23 cellular contexts compared by ENCODE assay signal in the genomic region with DNA sequence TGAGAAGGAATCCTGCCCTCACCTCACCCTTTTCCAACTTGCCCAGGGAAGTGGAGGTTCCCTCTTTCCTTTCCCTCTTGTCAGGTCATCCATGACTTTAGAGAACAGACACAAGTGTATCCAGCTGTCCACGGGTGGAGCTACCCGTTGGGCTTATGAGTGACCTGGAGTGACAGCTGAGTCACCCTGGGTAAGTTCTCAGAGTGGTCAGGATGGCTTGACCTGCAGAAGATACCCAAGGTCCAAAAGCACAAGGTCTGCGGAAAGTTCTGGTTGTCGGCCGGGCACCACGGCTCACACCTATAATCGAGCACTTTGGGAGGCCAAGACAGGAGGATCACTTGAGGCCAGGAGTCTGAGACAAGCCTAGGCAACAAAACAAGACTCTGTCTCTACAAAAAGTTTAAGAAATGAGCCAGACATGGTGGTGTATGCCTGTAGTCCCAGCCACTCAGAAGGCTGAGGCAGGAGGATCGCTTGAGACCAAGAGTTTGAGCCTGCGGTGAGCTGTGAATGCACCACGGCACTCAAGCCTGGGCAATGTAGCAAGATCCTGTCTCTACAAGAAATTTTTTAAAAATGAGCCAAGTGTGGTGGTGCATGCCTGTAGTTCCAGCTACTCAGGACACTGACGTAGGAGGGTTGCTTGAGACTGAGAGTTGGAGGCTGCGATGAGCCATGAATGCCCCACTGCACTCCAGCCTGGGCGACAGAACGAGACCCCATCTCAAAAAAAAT. TPM values are rescaled to one million over a fixed set of nuclear protein-coding genes. Genes with fewer than 3 reads are reported as not detected.
A peak's percentile ranks its signal among the peaks of the same experiment; 100 is the strongest.
DNase-seq lines count a peak whose midpoint lies in the region; ATAC-seq, FAIRE-seq and TF ChIP-seq lines count a peak whose summit lies in the region.
"Had no signal": no experiment of that assay in that cellular context is flagged by ENCODE, and none has a peak within 500 bp of the region (broad histone marks: within the 10 kb centered on the region; RNA-seq: fewer than 3 reads in every experiment).

No MANE protein-coding gene starts in this region.

- BruUV-seq in Caco-2 (replicated peaks; lab: Mats Ljungman, UMichigan) (TSS peak; percentile 88), HCT116 (replicated peaks; lab: Mats Ljungman, UMichigan) (TSS peak; percentile 87), K562 (replicated peaks; lab: Mats Ljungman, UMichigan) (TSS peak; percentile 84)

- no peak overlapping the region for H3K4ac ChIP-seq in trophoblast cell (ENCODE audit: low read depth, low read length)

- no peak overlapping the region for H2BK12ac ChIP-seq in trophoblast cell (ENCODE audit: low read length)

- H2AK5ac ChIP-seq in trophoblast cell (ENCODE audit: low read length) = no peak overlapping the region

- no peak overlapping the region for H3K14ac ChIP-seq in trophoblast cell (ENCODE audit: low read length)

- no peak overlapping the region for H4K8ac ChIP-seq in trophoblast cell (ENCODE audit: low read depth, low read length)

- H3F3A ChIP-seq in SK-N-SH (replicated peaks; ENCODE audit: insufficient read depth) = no peaks in the 10 kb centered on the region

- TF ChIP-seq CTCF in Caco-2 (IDR thresholded peaks at IDR 0.05; ENCODE audit: insufficient read depth in 1 of 2, low read depth in 1 of 2, low read length in 1 of 2, severe bottlenecking in 1 of 2, unreplicated experiment in 1 of 2) = no peak
- TF ChIP-seq CTCF in HCT116 (IDR thresholded peaks at IDR 0.05 in 2 of 3, conservative IDR thresholded peaks at IDR 0.05 in 1 of 3; ENCODE audit: borderline replicate concordance in 1 of 3, insufficient read depth in 1 of 3, low read depth in 2 of 3, low read length in 2 of 3) = no peak
- no peak for TF ChIP-seq CTCF in K562 (IDR thresholded peaks at IDR 0.05 in 2 of 3, conservative IDR thresholded peaks at IDR 0.05 in 1 of 3; ENCODE audit: insufficient read depth in 2 of 3, low read depth in 1 of 3, low read length in 3 of 3)
- no peak for TF ChIP-seq CTCF in SK-N-SH (IDR thresholded peaks at IDR 0.05)

- POLR2A ChIA-PET in Caco-2 (lab: Charles Lee) (interaction anchor here (1.3 kb wide), 1 partner anchor 24 kb away, joined by 3 read pairs; a partner anchor contains a TSS), HCT116 (lab: Charles Lee) (no interaction called here), K562 (lab: Yijun Ruan, JAX) (interaction anchor here (0.7 kb wide), 1 partner anchor 14 kb away, joined by 3 read pairs; no protein-coding TSS in a partner anchor), SK-N-SH (lab: Yijun Ruan, JAX) (interaction anchor here (0.6 kb wide), 1 partner anchor 1818 kb away, joined by 3 read pairs; no protein-coding TSS in a partner anchor)

- H3K4me2 ChIP-seq in HCT116 (ENCODE audit: low read length) (no peak overlapping the region), K562 (ENCODE audit: insufficient read depth, low read length) (no peak overlapping the region), trophoblast cell (ENCODE audit: low read length) (no peak overlapping the region), SK-N-SH (no peak overlapping the region)

- no peaks in the 10 kb centered on the region for H3K9me3 ChIP-seq in Caco-2
- H3K9me3 ChIP-seq in HCT116 (ENCODE audit: control insufficient read depth in 1 of 2, insufficient read depth in 1 of 2, low read depth in 1 of 2, low read length in 2 of 2) = no peaks in the 10 kb centered on the region
- no peaks in the 10 kb centered on the region for H3K9me3 ChIP-seq in K562 (replicated peaks; ENCODE audit: control insufficient read depth, insufficient read depth, low read depth, low read length)
- peaks cover 4% of the 10 kb centered on the region for H3K9me3 ChIP-seq in trophoblast cell (ENCODE audit: insufficient read depth, low read depth, low read length)
- H3K9me3 ChIP-seq in SK-N-SH = no peaks in the 10 kb centered on the region
- H3K9me3 ChIP-seq: Peyer's patch had no signal

- H3K27ac ChIP-seq in HCT116 (ENCODE audit: low read depth, low read length) = no peak overlapping the region
- H3K27ac ChIP-seq in K562 (ENCODE audit: extremely low read depth, low read depth, low read length) = no peak overlapping the region
- no peak overlapping the region for H3K27ac ChIP-seq in trophoblast cell (ENCODE audit: low read depth, low read length)
- no peak overlapping the region for H3K27ac ChIP-seq in SK-N-SH (ENCODE audit: low read depth in 2 of 2, low read length in 1 of 2)
- H3K27ac ChIP-seq: SK-N-MC had no signal

- TF ChIP-seq POLR2A in HCT116 (IDR thresholded peaks at IDR 0.05; ENCODE audit: borderline replicate concordance, extremely low read depth, insufficient read depth, insufficient read length) (no peak), K562 (conservative IDR thresholded peaks at IDR 0.05) (no peak)

- TF ChIP-seq EP300 in K562 (IDR thresholded peaks at IDR 0.05; ENCODE audit: low read length) (no peak), SK-N-SH (IDR thresholded peaks at IDR 0.05; ENCODE audit: borderline replicate concordance in 1 of 2, low read depth in 1 of 2, low read length in 1 of 2) (no peak)

- peaks cover 4% of the 10 kb centered on the region for H3K9me1 ChIP-seq in K562 (ENCODE audit: control insufficient read depth, insufficient read depth, low read length)

- H3K23ac ChIP-seq in trophoblast cell (ENCODE audit: low read length) = no peak overlapping the region

- H3K4me3 Mint-ChIP-seq in Caco-2 (ENCODE audit: unreplicated experiment) = no peak overlapping the region
- H3K4me3 Mint-ChIP-seq: CD4-positive, CD25-positive, alpha-beta regulatory T cell; HFFc6; T-cell had no signal

- H2BK5ac ChIP-seq in trophoblast cell (ENCODE audit: low read depth, low read length, poor library complexity) = no peak overlapping the region

- H3K9me3 Mint-ChIP-seq in Caco-2 (ENCODE audit: unreplicated experiment) = no peaks in the 10 kb centered on the region
- H3K9me3 Mint-ChIP-seq: CD4-positive, CD25-positive, alpha-beta regulatory T cell; HFFc6; T-cell had no signal

- H3K79me2 ChIP-seq in HCT116 (ENCODE audit: insufficient read depth, low read length) (no peaks in the 10 kb centered on the region), K562 (ENCODE audit: control insufficient read depth, insufficient read depth, low read length) (no peaks in the 10 kb centered on the region), trophoblast cell (ENCODE audit: control insufficient read depth, insufficient read depth, low read length, poor library complexity) (no peaks in the 10 kb centered on the region), SK-N-SH (ENCODE audit: insufficient read depth) (no peaks in the 10 kb centered on the region)

- CTCF ChIA-PET in Caco-2 (lab: Charles Lee) = no interaction called here
- CTCF ChIA-PET in HCT116 (lab: Charles Lee) = no interaction called here
- CTCF ChIA-PET in K562 (lab: Yijun Ruan, JAX; ENCODE audit: low intra/inter-chr PET ratio) = no interaction called here
- CTCF ChIA-PET in SK-N-SH (lab: Yijun Ruan, JAX) = interaction anchor here (3.9 kb wide), 1 partner anchor 32 kb away, joined by 11 read pairs; no protein-coding TSS in a partner anchor

- peaks cover 28% of the 10 kb centered on the region for H3K4me1 ChIP-seq in Caco-2
- no peaks in the 10 kb centered on the region for H3K4me1 ChIP-seq in HCT116 (ENCODE audit: control insufficient read depth in 1 of 2, insufficient read depth in 2 of 2, low read length in 2 of 2)
- peaks cover 0 to 3% of the 10 kb centered on the region in 2 experiments; a peak in 1 of 5 replicates for H3K4me1 ChIP-seq in K562 (replicated peaks in 1 of 2; ENCODE audit: control insufficient read depth in 2 of 2, insufficient read depth in 2 of 2, low read length in 2 of 2)
- H3K4me1 ChIP-seq in trophoblast cell (ENCODE audit: control insufficient read depth in 1 of 2, insufficient read depth in 2 of 2, low read length in 2 of 2) = peaks cover 0 to 4% of the 10 kb centered on the region in 2 experiments
- H3K4me1 ChIP-seq in SK-N-SH (ENCODE audit: control insufficient read depth in 1 of 2, insufficient read depth in 2 of 2, low read depth in 1 of 2, low read length in 1 of 2) = no peaks in the 10 kb centered on the region

- H4K12ac ChIP-seq in trophoblast cell (ENCODE audit: low read depth, low read length) = no peak overlapping the region

- H3K36me3 Mint-ChIP-seq in Caco-2 (ENCODE audit: insufficient read depth, unreplicated experiment) = peaks cover 24% of the 10 kb centered on the region

- no peak overlapping the region for H3K18ac ChIP-seq in trophoblast cell (ENCODE audit: low read length)

- WGBS in K562 (ENCODE audit: insufficient coverage, low coverage, missing lambda C conversion rate) = 87% methylated on average over 10 of the region's 14 CpGs
- WGBS in trophoblast cell (ENCODE audit: extremely low coverage, insufficient coverage, insufficient read length) = no CpG with 5 or more reads among the region's 14 CpGs
- WGBS in SK-N-SH (ENCODE audit: low lambda C conversion rate) = 90% methylated on average over 11 of the region's 14 CpGs

- no peaks in the 10 kb centered on the region for H4K20me1 ChIP-seq in HCT116 (ENCODE audit: insufficient read depth)
- H4K20me1 ChIP-seq in K562 (replicated peaks; ENCODE audit: control insufficient read depth, insufficient read depth, low read length) = no peaks in the 10 kb centered on the region
- H4K20me1 ChIP-seq in SK-N-SH (ENCODE audit: insufficient read depth) = no peaks in the 10 kb centered on the region

- H3K79me1 ChIP-seq in trophoblast cell (ENCODE audit: low read length) = no peaks in the 10 kb centered on the region

- no peak for FAIRE-seq in K562 (lab: Jason Lieb, UNC)
- FAIRE-seq: GM18507 had no signal

- no peak overlapping the region for H2BK120ac ChIP-seq in trophoblast cell (ENCODE audit: insufficient read depth, low read length, poor library complexity)

- H3K27me3 ChIP-seq in Caco-2 (replicated peaks; ENCODE audit: control insufficient read depth, insufficient read depth, low read length) (no peaks in the 10 kb centered on the region), HCT116 (ENCODE audit: insufficient read depth, low read length) (no peaks in the 10 kb centered on the region), K562 (ENCODE audit: control insufficient read depth in 2 of 2, insufficient read depth in 2 of 2, low read length in 2 of 2) (no peaks in the 10 kb centered on the region), trophoblast cell (ENCODE audit: insufficient read depth, low read length) (no peaks in the 10 kb centered on the region), SK-N-SH (ENCODE audit: insufficient read depth) (no peaks in the 10 kb centered on the region)
- H3K27me3 ChIP-seq: Peyer's patch had no signal

- H3K27ac Mint-ChIP-seq in Caco-2 (ENCODE audit: unreplicated experiment) = no peak overlapping the region
- H3K27ac Mint-ChIP-seq: HFFc6, T-cell had no signal

- H3K9me2 ChIP-seq in HCT116 (ENCODE audit: insufficient read depth) = no peaks in the 10 kb centered on the region
- H3K9me2 ChIP-seq in SK-N-SH = no peaks in the 10 kb centered on the region

- RAD21 ChIA-PET in HCT116 (lab: Charles Lee; ENCODE audit: low non-redundant PET in 1 of 2, low total read pairs in 2 of 2, uncharacterized antibody in 2 of 2, unreplicated experiment in 2 of 2) = no interaction called here

- ATAC-seq in HCT116 = no peak
- ATAC-seq in K562 = no peak
- ATAC-seq in HG03196 (IDR thresholded peaks at IDR 0.05; ENCODE audit: unreplicated experiment) = no peak
- ATAC-seq: Right ventricle myocardium inferior, T-cell had no signal

- H3K4me3 ChIP-seq in Caco-2 (ENCODE audit: low read depth, low read length) (no peak overlapping the region), HCT116 (replicated peaks in 1 of 2; ENCODE audit: low read depth in 1 of 2, low read length in 2 of 2) (no peak overlapping the region), K562 (no peak overlapping the region), trophoblast cell (ENCODE audit: low read depth, low read length) (no peak overlapping the region), SK-N-SH (ENCODE audit: low read depth in 2 of 2, low read length in 1 of 2) (no peak overlapping the region)
- H3K4me3 ChIP-seq: Peyer's patch, SK-N-MC had no signal

- H3K9ac ChIP-seq in HCT116 (ENCODE audit: low read length) = no peak overlapping the region
- no peak overlapping the region for H3K9ac ChIP-seq in K562 (ENCODE audit: insufficient read depth in 1 of 2, low read depth in 2 of 2, low read length in 2 of 2)
- no peak overlapping the region for H3K9ac ChIP-seq in trophoblast cell (ENCODE audit: low read length)
- H3K9ac ChIP-seq in SK-N-SH = no peak overlapping the region

- no peaks in the 10 kb centered on the region for H3K27me3 Mint-ChIP-seq in Caco-2 (ENCODE audit: insufficient read depth, unreplicated experiment)
- H3K27me3 Mint-ChIP-seq: CD4-positive, CD25-positive, alpha-beta regulatory T cell; T-cell had no signal

- H2AFZ ChIP-seq in HCT116 (ENCODE audit: low read depth, low read length, poor library complexity, severe bottlenecking) = no peak overlapping the region
- H2AFZ ChIP-seq in K562 (ENCODE audit: low read depth, low read length) = no peak overlapping the region
- no peak overlapping the region for H2AFZ ChIP-seq in trophoblast cell (ENCODE audit: insufficient read depth, low read length, poor library complexity)
- H2AFZ ChIP-seq in SK-N-SH (ENCODE audit: low read depth) = no peak overlapping the region

- DNase-seq in Caco-2 (no peak), HCT116 (ENCODE audit: low read depth, low spot score) (no peak), K562 (ENCODE audit: extremely low read depth in 1 of 4, low spot score in 3 of 4) (no peak), trophoblast cell (peak; percentile 46 to 72), OCI-M1 (lab: John Stamatoyannopoulos, UW) (no peak), SK-N-SH (no peak), amygdala (lab: John Stamatoyannopoulos, UW) (no peak)
- DNase-seq: CD4-positive, CD25-positive, alpha-beta regulatory T cell; DMS79; GOT3; HFFc6; MV-4-11; NCI-H1417; NCI-H2029; NCI-H2171; NCI-H446; T-cell had no signal

- intact Hi-C loops in Caco-2 (cut with micrococcal nuclease; ENCODE audit: unreplicated experiment) = no loop called here
- intact Hi-C loops in HCT116 (cut with micrococcal nuclease) = no loop called here
- intact Hi-C loops in K562 (cut with micrococcal nuclease) = no loop called here

- H3K36me3 ChIP-seq in Caco-2 (ENCODE audit: control insufficient read depth, insufficient read depth, low read length) = no peaks in the 10 kb centered on the region; the same call in 1 of the 2 replicates
- peaks cover 4% of the 10 kb centered on the region in 2 experiments; a peak in 3 of 4 replicates for H3K36me3 ChIP-seq in HCT116 (ENCODE audit: control insufficient read depth in 1 of 2, insufficient read depth in 2 of 2, low read length in 2 of 2)
- peaks cover 47% of the 10 kb centered on the region; the same call in 2 of the 3 replicates for H3K36me3 ChIP-seq in K562 (ENCODE audit: control insufficient read depth, insufficient read depth, low read length)
- peaks cover 59 to 62% of the 10 kb centered on the region in 2 experiments for H3K36me3 ChIP-seq in trophoblast cell (ENCODE audit: control insufficient read depth in 1 of 2, insufficient read depth in 2 of 2, low read length in 2 of 2)
- H3K36me3 ChIP-seq in SK-N-SH (replicated peaks in 1 of 2; ENCODE audit: control insufficient read depth in 1 of 2, insufficient read depth in 2 of 2, low read length in 1 of 2) = peaks cover 4 to 44% of the 10 kb centered on the region in 2 experiments

- H3K4me1 Mint-ChIP-seq in Caco-2 (ENCODE audit: low read depth, unreplicated experiment) = peaks cover 6% of the 10 kb centered on the region
- H3K4me1 Mint-ChIP-seq: CD4-positive, CD25-positive, alpha-beta regulatory T cell; T-cell had no signal

- TF ChIP-seq RAD21 in HCT116 (IDR thresholded peaks at IDR 0.05; ENCODE audit: low read depth) (no peak), K562 (CRISPR knock-in tag; conservative IDR thresholded peaks at IDR 0.05 in 1 of 2, IDR thresholded peaks at IDR 0.05 in 1 of 2) (no peak), SK-N-SH (IDR thresholded peaks at IDR 0.05; ENCODE audit: low read length) (no peak)

- in situ Hi-C loops in K562 (cut with MboI) = no loop called here

- no peak overlapping the region for H4K91ac ChIP-seq in trophoblast cell (ENCODE audit: low read depth, low read length)

RNA-seq across cellular contexts. Expression of a gene that starts 14.0 kb away (rescaled TPM):
- total RNA-seq in Caco-2 (2022) = 0.48 TPM in 1 of 2 replicates, not detected in the other
- not detected for total RNA-seq in HCT116 (2021; ENCODE audit: unreplicated experiment)
- 0.01 and 0.03 TPM in 2 replicates for polyA plus RNA-seq in HCT116 (2012)
- not detected in 2 replicates for total RNA-seq in K562 (2011; cell fraction: chromatin; rRNA removed; ENCODE audit: low replicate concordance)
- not detected in 2 replicates for total RNA-seq in K562 (2011; cell fraction: nucleolus; rRNA removed)
- total RNA-seq in K562 (2011; cell fraction: nucleoplasm; rRNA removed) = not detected in 2 replicates
- total RNA-seq in K562 (2014; rRNA removed) = not detected in 2 replicates
- total RNA-seq in K562 (2014; rRNA removed; fragmentation: Illumina TruSeq; extraction: Trizol) = not detected in 2 replicates
- not detected in 2 replicates for total RNA-seq in K562 (2015; rRNA removed; fragmentation: Illumina TruSeq; extraction: Trizol)
- not detected in 2 replicates for total RNA-seq in K562 (2021)
- not detected in 2 replicates for polyA plus RNA-seq in K562 (2011; rRNA removed)
- not detected in 2 replicates for polyA plus RNA-seq in K562 (2011; cell fraction: cytosol; rRNA removed)
- polyA plus RNA-seq in K562 (2011; cell fraction: nucleus; rRNA removed) = 0.03 TPM in 1 of 2 replicates, not detected in the other
- not detected in 2 replicates for polyA plus RNA-seq in K562 (2012)
- not detected in 2 replicates for polyA plus RNA-seq in K562 (2014; fragmentation: Illumina TruSeq; extraction: Trizol)
- polyA plus RNA-seq in K562 (2014; fragmentation: Nextera tagmentation; extraction: Ambion mirVana) = not detected
- polyA plus RNA-seq in K562 (2014; rRNA removed) = not detected in 2 replicates
- 0.12 TPM in 1 of 2 replicates, not detected in the other for polyA minus RNA-seq in K562 (2011; rRNA and poly(A)+ RNA removed)
- not detected in 2 replicates for polyA minus RNA-seq in K562 (2011; cell fraction: cytosol; rRNA and poly(A)+ RNA removed)
- not detected in 2 replicates for polyA minus RNA-seq in K562 (2011; cell fraction: nucleus; rRNA and poly(A)+ RNA removed)
- polyA plus RNA-seq in trophoblast cell (2013) = 0.10 and 0.15 TPM in 2 replicates
- not detected in 2 replicates for polyA plus RNA-seq in SK-N-SH (2012; rRNA removed)
- not detected in 2 replicates for polyA plus RNA-seq in SK-N-SH (2012; cell fraction: cytosol; rRNA removed)
- polyA plus RNA-seq in SK-N-SH (2012; cell fraction: nucleus; rRNA removed) = not detected in 2 replicates
- total RNA-seq: HFFc6, HT1080, Right ventricle myocardium inferior had no signal
- polyA plus RNA-seq: CD4-positive, CD25-positive, alpha-beta regulatory T cell had no signal

RNA-seq across cellular contexts. Expression of a gene that starts 24.1 kb away (rescaled TPM):
- total RNA-seq in Caco-2 (2022) = 95.1 and 113 TPM in 2 replicates
- 112 TPM for total RNA-seq in HCT116 (2021; ENCODE audit: unreplicated experiment)
- 63.7 and 66.6 TPM in 2 replicates for polyA plus RNA-seq in HCT116 (2012)
- 72.3 and 123 TPM in 2 replicates for total RNA-seq in K562 (2011; cell fraction: chromatin; rRNA removed; ENCODE audit: low replicate concordance)
- 62.8 and 69.9 TPM in 2 replicates for total RNA-seq in K562 (2011; cell fraction: nucleolus; rRNA removed)
- total RNA-seq in K562 (2011; cell fraction: nucleoplasm; rRNA removed) = 64.1 and 69.2 TPM in 2 replicates
- 62.8 and 79.1 TPM in 2 replicates for total RNA-seq in K562 (2014; rRNA removed)
- 38.9 and 39.5 TPM in 2 replicates for total RNA-seq in K562 (2014; rRNA removed; fragmentation: Illumina TruSeq; extraction: Trizol)
- 43.4 and 43.7 TPM in 2 replicates for total RNA-seq in K562 (2015; rRNA removed; fragmentation: Illumina TruSeq; extraction: Trizol)
- total RNA-seq in K562 (2021) = 96.3 and 102 TPM in 2 replicates
- 47.4 and 49.8 TPM in 2 replicates for polyA plus RNA-seq in K562 (2011; rRNA removed)
- 47.1 and 50.4 TPM in 2 replicates for polyA plus RNA-seq in K562 (2011; cell fraction: cytosol; rRNA removed)
- polyA plus RNA-seq in K562 (2011; cell fraction: nucleus; rRNA removed) = 40.2 and 59.5 TPM in 2 replicates
- polyA plus RNA-seq in K562 (2012) = 98.6 and 99.2 TPM in 2 replicates
- 104 and 128 TPM in 2 replicates for polyA plus RNA-seq in K562 (2014; fragmentation: Illumina TruSeq; extraction: Trizol)
- polyA plus RNA-seq in K562 (2014; fragmentation: Nextera tagmentation; extraction: Ambion mirVana) = 10 to 100 TPM; 34.1 to 53.8 TPM
- polyA plus RNA-seq in K562 (2014; rRNA removed) = 73.6 and 83.6 TPM in 2 replicates
- 65.9 and 85.4 TPM in 2 replicates for polyA minus RNA-seq in K562 (2011; rRNA and poly(A)+ RNA removed)
- polyA minus RNA-seq in K562 (2011; cell fraction: cytosol; rRNA and poly(A)+ RNA removed) = 52.9 and 55.1 TPM in 2 replicates
- 27.5 and 40.2 TPM in 2 replicates for polyA minus RNA-seq in K562 (2011; cell fraction: nucleus; rRNA and poly(A)+ RNA removed)
- polyA plus RNA-seq in trophoblast cell (2013) = 190 and 204 TPM in 2 replicates
- 78.5 and 84.9 TPM in 2 replicates for polyA plus RNA-seq in SK-N-SH (2012; rRNA removed)
- 67.8 and 70.5 TPM in 2 replicates for polyA plus RNA-seq in SK-N-SH (2012; cell fraction: cytosol; rRNA removed)
- 99.2 and 102 TPM in 2 replicates for polyA plus RNA-seq in SK-N-SH (2012; cell fraction: nucleus; rRNA removed)

Comparison
In these comparisons a context has a peak if more than half of its experiments do, and no peak if none do; other contexts are left out.
1. DNase-seq: peak in trophoblast cell (2 of 2); none in Caco-2 (0 of 2), HCT116 (single experiment), K562 (0 of 4), OCI-M1 (single experiment), SK-N-SH (single experiment) and amygdala (0 of 56).